ENCODE assay signal across 8 cellular contexts in genomic region chr19:41299755-41300089, GRCh38. TPM values are rescaled to one million over a fixed set of nuclear protein-coding genes. Genes with fewer than 3 reads are reported as not detected.
DNase-seq lines count a peak whose midpoint lies in the region; ATAC-seq and TF ChIP-seq lines count a peak whose summit lies in the region.

No MANE protein-coding gene starts in this region.

- H3K27me3 ChIP-seq in GM23248 (replicated peaks; ENCODE audit: insufficient read depth): no peaks in the 10 kb centered on the region

- H3K79me2 ChIP-seq in GM23248 (ENCODE audit: insufficient read depth): peaks cover 26% of the 10 kb centered on the region

- no peak overlapping the region for H2AFZ ChIP-seq in GM23248

- DNase-seq in GM23248 (peak; percentile 86), fibroblast of gingiva (ENCODE audit: low read depth) (peak; percentile 64), retinal pigment epithelial cell (ENCODE audit: low read depth) (peak; percentile 64), NCI-H2171 (lab: John Stamatoyannopoulos, UW) (no peak), NCI-H446 treated with DMSO at 0.1 percent for 48 hours (lab: John Stamatoyannopoulos, UW) (no peak)
- DNase-seq in T-helper 2 cell treated with Interferon-gamma antibody and Interleukin-4, amounts not matched to agents 5 μg/mL and 100 μg/mL, for 36 hours (ENCODE audit: low spot score): no peak

- no peaks in the 10 kb centered on the region for H3K9me3 Mint-ChIP-seq in T-helper 2 cell treated with Interferon-gamma antibody and Interleukin-4, amounts not matched to agents 5 μg/mL and 100 μg/mL, for 36 hours

- in situ Hi-C loops in GM23248 (cut with MboI): no loop called here

- H3K27ac ChIP-seq in GM23248: peak overlapping the region; percentile 88

- H3K4me1 Mint-ChIP-seq in T-helper 2 cell treated with Interferon-gamma antibody and Interleukin-4, amounts not matched to agents 5 μg/mL and 100 μg/mL, for 36 hours (ENCODE audit: low read depth): peaks cover 76% of the 10 kb centered on the region

- H3F3A ChIP-seq in GM23248 (ENCODE audit: insufficient read depth): peaks cover 44% of the 10 kb centered on the region

- ATAC-seq in GM21381 (IDR thresholded peaks at IDR 0.05; ENCODE audit: unreplicated experiment) (no peak), HG03460 (IDR thresholded peaks at IDR 0.05; ENCODE audit: unreplicated experiment) (no peak)

- H3K27me3 Mint-ChIP-seq in T-helper 2 cell treated with Interferon-gamma antibody and Interleukin-4, amounts not matched to agents 5 μg/mL and 100 μg/mL, for 36 hours (ENCODE audit: low read depth): no peaks in the 10 kb centered on the region

- H3K36me3 ChIP-seq in GM23248 (ENCODE audit: low read depth): peaks cover 60% of the 10 kb centered on the region

- H4K20me1 ChIP-seq in GM23248 (ENCODE audit: insufficient read depth): no peaks in the 10 kb centered on the region

- H3K9me2 ChIP-seq in GM23248 (ENCODE audit: insufficient read depth): no peaks in the 10 kb centered on the region

- H3K36me3 Mint-ChIP-seq in T-helper 2 cell treated with Interferon-gamma antibody and Interleukin-4, amounts not matched to agents 5 μg/mL and 100 μg/mL, for 36 hours (ENCODE audit: low read depth): peaks cover 91% of the 10 kb centered on the region

- TF ChIP-seq CTCF in retinal pigment epithelial cell (conservative IDR thresholded peaks at IDR 0.05; ENCODE audit: low read depth, low read length): no peak

- H3K9me3 ChIP-seq in GM23248 (ENCODE audit: low read depth): no peaks in the 10 kb centered on the region

- H3K27ac Mint-ChIP-seq in T-helper 2 cell treated with Interferon-gamma antibody and Interleukin-4, amounts not matched to agents 5 μg/mL and 100 μg/mL, for 36 hours: peak overlapping the region; percentile 76

- 27 to 29% methylated on average over 4 of the region's 4 CpGs for WGBS in GM23248 (ENCODE audit: low coverage in 1 of 2, low lambda C conversion rate in 2 of 2, missing lambda C conversion rate in 2 of 2), 2 experiments

- H3K4me3 ChIP-seq in GM23248: no peak overlapping the region
- no peak overlapping the region for H3K4me3 ChIP-seq in retinal pigment epithelial cell (ENCODE audit: low read length)

- H3K9ac ChIP-seq in GM23248: peak overlapping the region; percentile 78

- H3K4me1 ChIP-seq in GM23248 (ENCODE audit: insufficient read depth): peaks cover 26% of the 10 kb centered on the region

- no peak overlapping the region for H3K4me3 Mint-ChIP-seq in T-helper 2 cell treated with Interferon-gamma antibody and Interleukin-4, amounts not matched to agents 5 μg/mL and 100 μg/mL, for 36 hours

- no peak overlapping the region for H3K4me2 ChIP-seq in GM23248 (ENCODE audit: unreplicated experiment)

RNA-seq across cellular contexts. Expression of gene CCDC97, which starts 10.2 kb away (rescaled TPM):
- 5.2 and 5.9 TPM in 2 replicates for total RNA-seq in GM23248 (2014; rRNA removed; shearing (Covaris generic))
- 11.4 and 12.3 TPM in 2 replicates for polyA plus RNA-seq in GM23248 (2016; fragmentation: Nextera tagmentation; extraction: Ambion mirVana)

RNA-seq across cellular contexts. Expression of gene HNRNPUL1, which starts 35.5 kb away (rescaled TPM):
- total RNA-seq in GM23248 (2014; rRNA removed; shearing (Covaris generic)): 107 and 111 TPM in 2 replicates
- 105 and 112 TPM in 2 replicates for polyA plus RNA-seq in GM23248 (2016; fragmentation: Nextera tagmentation; extraction: Ambion mirVana)

RNA-seq across cellular contexts. Expression of gene TGFB1, which starts 54.0 kb away (rescaled TPM):
- 21.4 and 23.5 TPM in 2 replicates for total RNA-seq in GM23248 (2014; rRNA removed; shearing (Covaris generic))
- 12.4 and 13.9 TPM in 2 replicates for polyA plus RNA-seq in GM23248 (2016; fragmentation: Nextera tagmentation; extraction: Ambion mirVana)

Comparison
In these comparisons a context has a peak if more than half of its experiments do, and no peak if none do; other contexts are left out.
1. DNase-seq: peak in GM23248 (single experiment), fibroblast of gingiva (single experiment) and retinal pigment epithelial cell (single experiment); none in T-helper 2 cell treated with Interferon-gamma antibody and Interleukin-4, amounts not matched to agents 5 μg/mL and 100 μg/mL, for 36 hours (single experiment), NCI-H2171 (single experiment) and NCI-H446 treated with DMSO at 0.1 percent for 48 hours (single experiment).